ENCODE assay signal across 8 cellular contexts in genomic region chr2:181106789-181107418, GRCh38.
DNase-seq lines count a peak whose midpoint lies in the region; ATAC-seq, FAIRE-seq and TF ChIP-seq lines count a peak whose summit lies in the region.

No MANE protein-coding gene starts in this region.

- no peaks in the 10 kb centered on the region for H3K36me3 ChIP-seq in fibroblast of lung (ENCODE audit: control insufficient read depth, insufficient read depth, low read length)
- no peaks in the 10 kb centered on the region for H3K36me3 ChIP-seq in colonic mucosa

- H3K4me1 ChIP-seq in fibroblast of lung (ENCODE audit: control insufficient read depth, extremely low read depth, insufficient read depth, low read length) = peaks cover 10% of the 10 kb centered on the region
- H3K4me1 ChIP-seq in colonic mucosa = no peaks in the 10 kb centered on the region

- H2AFZ ChIP-seq in fibroblast of lung (ENCODE audit: low read length) = no peak overlapping the region

- peak overlapping the region; percentile 34 for H3K4me2 ChIP-seq in fibroblast of lung (ENCODE audit: extremely low read depth, insufficient read depth, low read length)

- DNase-seq in AG09309 (ENCODE audit: low read depth) (peak; percentile 67), RCC 7860 (ENCODE audit: low spot score) (peak; percentile 81), fibroblast of lung (ENCODE audit: low read depth in 2 of 2) (peak; percentile 94 to 95), NCI-H2107 treated with DMSO at 0.1 percent for 48 hours (lab: John Stamatoyannopoulos, UW; ENCODE audit: unreplicated experiment) (no peak), NCI-H2171 treated with DMSO at 0.1 percent for 48 hours (lab: John Stamatoyannopoulos, UW) (no peak), colonic mucosa (no peak)

- H3K79me2 ChIP-seq in fibroblast of lung (ENCODE audit: control insufficient read depth, insufficient read depth, low read length) = no peaks in the 10 kb centered on the region

- no peak overlapping the region for H3K27ac ChIP-seq in fibroblast of lung (ENCODE audit: insufficient read depth, low read length)
- H3K27ac ChIP-seq in colonic mucosa = no peak overlapping the region

- H4K20me1 ChIP-seq in fibroblast of lung (ENCODE audit: control insufficient read depth, extremely low read depth, insufficient read depth, low read length) = no peaks in the 10 kb centered on the region

- no peak overlapping the region for H3K4me3 ChIP-seq in AG09309 (ENCODE audit: control insufficient read depth, low read depth, low read length)
- no peak overlapping the region for H3K4me3 ChIP-seq in fibroblast of lung (replicated peaks in 1 of 4; ENCODE audit: control extremely low read depth in 1 of 4, insufficient read depth in 1 of 4, low read depth in 3 of 4, low read length in 4 of 4)
- H3K4me3 ChIP-seq in colonic mucosa = no peak overlapping the region

- intact Hi-C loops in colonic mucosa (cut with DNase I) = loop anchor here (10.0 kb wide), 1 partner anchor 358 kb away; no protein-coding TSS in a partner anchor

- TF ChIP-seq CTCF in AG09309 (IDR thresholded peaks at IDR 0.05; ENCODE audit: control insufficient read depth, insufficient read depth, low read depth, low read length, missing control alignments) = no peak
- no peak for TF ChIP-seq CTCF in fibroblast of lung (conservative IDR thresholded peaks at IDR 0.05 in 1 of 2, IDR thresholded peaks at IDR 0.05 in 1 of 2; ENCODE audit: low read depth in 1 of 2, low read length in 2 of 2)
- TF ChIP-seq CTCF in colonic mucosa (IDR thresholded peaks at IDR 0.05) = no peak

- ATAC-seq in GM18909 (IDR thresholded peaks at IDR 0.05; ENCODE audit: poor library complexity, unreplicated experiment) = peak; percentile 99
- peak; percentile 100 for ATAC-seq in HG03060 (IDR thresholded peaks at IDR 0.05; ENCODE audit: low read depth, unreplicated experiment)

- H3K9ac ChIP-seq in fibroblast of lung (ENCODE audit: insufficient read depth, low read length) = no peak overlapping the region
- no peak overlapping the region for H3K9ac ChIP-seq in colonic mucosa (ENCODE audit: low read depth in 2 of 2, low read length in 2 of 2)

- H3K27me3 ChIP-seq in fibroblast of lung (ENCODE audit: control insufficient read depth, insufficient read depth, low read length) (no peaks in the 10 kb centered on the region), colonic mucosa (no peaks in the 10 kb centered on the region)

- FAIRE-seq in RCC 7860 (lab: Jason Lieb, UNC) = peak; percentile 96

- H3K9me3 ChIP-seq in fibroblast of lung (ENCODE audit: control insufficient read depth, insufficient read depth, low read depth, low read length) (no peaks in the 10 kb centered on the region), colonic mucosa (no peaks in the 10 kb centered on the region)

Comparison
In these comparisons a context has a peak if more than half of its experiments do, and no peak if none do; other contexts are left out.
1. DNase-seq: peak in AG09309 (single experiment), RCC 7860 (single experiment) and fibroblast of lung (2 of 2); none in NCI-H2107 treated with DMSO at 0.1 percent for 48 hours (single experiment), NCI-H2171 treated with DMSO at 0.1 percent for 48 hours (single experiment) and colonic mucosa (single experiment).